17 cellular contexts compared by ENCODE assay signal in the genomic region with DNA sequence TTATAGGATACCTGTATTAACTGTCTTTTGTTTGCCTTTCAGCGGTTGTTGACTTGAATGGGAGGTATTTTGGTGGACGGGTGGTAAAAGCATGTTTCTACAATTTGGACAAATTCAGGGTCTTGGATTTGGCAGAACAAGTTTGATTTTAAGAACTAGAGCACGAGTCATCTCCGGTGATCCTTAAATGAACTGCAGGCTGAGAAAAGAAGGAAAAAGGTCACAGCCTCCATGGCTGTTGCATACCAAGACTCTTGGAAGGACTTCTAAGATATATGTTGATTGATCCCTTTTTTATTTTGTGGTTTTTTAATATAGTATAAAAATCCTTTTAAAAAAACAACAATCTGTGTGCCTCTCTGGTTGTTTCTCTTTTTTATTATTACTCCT. TPM values are rescaled to one million over a fixed set of nuclear protein-coding genes. Genes with fewer than 3 reads are reported as not detected.
DNase-seq lines count a peak whose midpoint lies in the region; ATAC-seq and TF ChIP-seq lines count a peak whose summit lies in the region.
"Had no signal": no experiment of that assay in that cellular context is flagged by ENCODE, and none has a peak within 500 bp of the region (broad histone marks: within the 10 kb centered on the region; RNA-seq: fewer than 3 reads in every experiment).

No MANE protein-coding gene starts in this region.

- H3K27ac ChIP-seq in RWPE2 (ENCODE audit: poor library complexity, severe bottlenecking), result peak overlapping the region; percentile 20
- peak overlapping the region; percentile 0 for H3K27ac ChIP-seq in epithelial cell of prostate

- H3K4me3 ChIP-seq in RWPE2 (ENCODE audit: severe bottlenecking), result no peak overlapping the region
- H3K4me3 ChIP-seq: spleen, transverse colon had no signal

- peaks cover 59% of the 10 kb centered on the region for H3K36me3 ChIP-seq in RWPE2 (ENCODE audit: low read depth)

- ATAC-seq in RWPE2 (ENCODE audit: low read depth) (no peak), GM18861 (IDR thresholded peaks at IDR 0.05; ENCODE audit: unreplicated experiment) (no peak)
- ATAC-seq: activated CD8-positive, alpha-beta T cell treated with anti-CD3 and anti-CD28 coated beads for 36 hours had no signal

- no peak for TF ChIP-seq CTCF in RWPE2 (IDR thresholded peaks at IDR 0.05; ENCODE audit: poor library complexity, severe bottlenecking)

- H3K4me1 ChIP-seq in RWPE2 (ENCODE audit: insufficient read depth, poor library complexity, severe bottlenecking), result peaks cover 16% of the 10 kb centered on the region

- peak; percentile 58 for DNase-seq in EH (ENCODE audit: low read depth)
- DNase-seq in RWPE2 (ENCODE audit: low spot score), result no peak
- no peak for DNase-seq in epithelial cell of prostate (ENCODE audit: low read depth, low spot score)
- DNase-seq in renal cortical epithelial cell (ENCODE audit: low read depth), result peak; percentile 27
- no peak for DNase-seq in activated CD4-positive, CD25-positive, alpha-beta regulatory T cell (lab: John Stamatoyannopoulos, UW)
- no peak for DNase-seq in effector CD4-positive, alpha-beta T cell
- no peak for DNase-seq in NCI-H2107 treated with DMSO at 0.1 percent for 48 hours (lab: John Stamatoyannopoulos, UW; ENCODE audit: unreplicated experiment)
- DNase-seq: activated CD8-positive, alpha-beta T cell treated with anti-CD3 and anti-CD28 coated beads for 36 hours; cortex of kidney; DMS 273 treated with DMSO at 0.1 percent for 48 hours; NCI-H1694 treated with DMSO at 0.1 percent for 48 hours; NCI-H510A; spleen; transverse colon had no signal

- H3K27me3 ChIP-seq in RWPE2 (ENCODE audit: insufficient read depth, poor library complexity, severe bottlenecking), result no peaks in the 10 kb centered on the region
- H3K27me3 ChIP-seq: spleen, transverse colon had no signal

- H3K9me3 ChIP-seq in RWPE2 (ENCODE audit: severe bottlenecking), result no peaks in the 10 kb centered on the region
- H3K9me3 ChIP-seq: spleen, transverse colon had no signal

RNA-seq across cellular contexts. Expression of gene RBM17, which starts 26.6 kb away (rescaled TPM):
- total RNA-seq in renal cortical epithelial cell, result 32.0 and 60.3 TPM in 2 replicates

RNA-seq across cellular contexts. Expression of gene IL2RA, which starts 53.2 kb away (rescaled TPM):
- not detected in 2 replicates for total RNA-seq in renal cortical epithelial cell
- total RNA-seq: MCF 10A, osteocyte had no signal

Comparison
In these comparisons a context has a peak if more than half of its experiments do, and no peak if none do; other contexts are left out.
1. DNase-seq: peak in EH (single experiment) and renal cortical epithelial cell (single experiment); none in RWPE2 (single experiment), epithelial cell of prostate (single experiment), activated CD4-positive, CD25-positive, alpha-beta regulatory T cell (0 of 4), effector CD4-positive, alpha-beta T cell (single experiment) and NCI-H2107 treated with DMSO at 0.1 percent for 48 hours (single experiment).